8 cellular contexts compared by ENCODE assay signal in the genomic region with DNA sequence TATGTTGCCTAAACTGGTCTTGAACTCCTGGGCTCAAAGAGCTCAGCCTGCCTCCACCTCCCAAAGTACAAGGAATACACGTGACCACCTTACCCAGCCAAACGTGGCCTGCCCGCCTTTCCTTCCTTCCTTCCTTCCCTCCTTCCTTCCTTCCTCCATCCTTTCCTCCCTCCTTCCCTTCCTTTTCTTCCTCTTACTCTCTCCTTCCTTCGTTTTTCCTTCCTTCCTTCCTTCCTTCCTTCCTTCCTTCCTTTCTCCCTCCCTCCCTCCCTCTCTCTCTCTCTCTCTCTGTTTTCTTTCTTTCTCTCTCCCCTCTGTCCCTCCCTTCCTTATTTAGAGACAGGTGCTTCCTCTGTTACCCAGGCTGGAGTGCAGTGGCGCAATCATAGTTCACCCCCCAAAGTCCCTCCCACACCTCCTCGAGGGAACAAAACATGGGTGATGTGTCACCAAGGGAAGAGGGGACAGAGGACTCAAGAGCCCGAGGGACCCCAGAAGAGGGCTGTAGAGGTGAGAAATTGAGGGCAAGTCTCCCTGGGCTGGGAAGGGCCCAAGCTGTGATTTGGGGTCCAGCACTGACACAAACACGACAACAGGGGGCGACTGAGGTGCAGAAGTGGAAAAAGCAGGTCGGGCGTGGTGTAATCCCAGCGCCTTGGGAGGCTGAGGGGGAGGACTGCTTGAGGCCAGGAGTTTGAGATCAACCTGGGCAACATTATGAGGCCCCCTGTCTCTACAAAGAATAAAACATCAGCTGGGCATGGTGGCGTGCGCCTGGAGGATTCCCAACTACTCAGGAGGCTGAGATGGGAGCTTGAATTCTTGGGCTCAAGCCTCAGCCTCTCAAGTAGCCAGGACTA. TPM values are rescaled to one million over a fixed set of nuclear protein-coding genes. Genes with fewer than 3 reads are reported as not detected.
A peak's percentile ranks its signal among the peaks of the same experiment; 100 is the strongest.
DNase-seq lines count a peak whose midpoint lies in the region; ATAC-seq, FAIRE-seq and TF ChIP-seq lines count a peak whose summit lies in the region.

No MANE protein-coding gene starts in this region.

- no peaks in the 10 kb centered on the region for H3K9me3 ChIP-seq in pancreas

- ATAC-seq in pancreas = peak; percentile 27 to 64 (median 58)

- in situ Hi-C loops in GM13977 (cut with MboI; ENCODE audit: low pct_unique_long_range_greater_than_20kb, low sequenced_read_pairs, unreplicated experiment) = no loop called here

- intact Hi-C loops in pancreas (cut with DNase I) = loop anchor here in 2 of 3 donors (5.0 kb wide), 2 partner anchors 53 to 58 kb away; partner anchors contain the start of gene SLC12A9 (in 1 of the 2)

- no peak overlapping the region for H3K27ac ChIP-seq in pancreas

- H3K27me3 ChIP-seq in pancreas = no peaks in the 10 kb centered on the region

- peaks cover 17 to 25% (median 23%) of the 10 kb centered on the region in 3 donors for H3K4me1 ChIP-seq in pancreas

- DNase-seq in AG10803 (ENCODE audit: low read depth) (peak; percentile 59), GM13977 (ENCODE audit: low spot score) (peak; percentile 70), NOMO-1 treated with dmso at 0.1 percent for 144 hours (lab: John Stamatoyannopoulos, UW; ENCODE audit: unreplicated experiment) (peak; percentile 76), activated T-cell treated with anti-CD3 and anti-CD28 coated beads for 1 hour (ENCODE audit: low read depth) (peak; percentile 42), fibroblast of the aortic adventitia (ENCODE audit: low read depth) (peak; percentile 70), pancreas (peak; percentile 66 to 84 (median 76)), urothelium cell line (ENCODE audit: low spot score) (no peak), mesenteric fat pad (ENCODE audit: low spot score) (no peak)

- peak; percentile 83 for TF ChIP-seq CTCF in AG10803 (conservative IDR thresholded peaks at IDR 0.05; ENCODE audit: low read length)
- peak; percentile 86 for TF ChIP-seq CTCF in GM13977 (IDR thresholded peaks at IDR 0.05; ENCODE audit: extremely low read depth, insufficient read depth, missing control alignments)
- peak; percentile 81 for TF ChIP-seq CTCF in fibroblast of the aortic adventitia (IDR thresholded peaks at IDR 0.05; ENCODE audit: insufficient read depth, low read length)
- peak; percentile 49 to 67 (median 60) for TF ChIP-seq CTCF in pancreas (IDR thresholded peaks at IDR 0.05)

- H3K36me3 ChIP-seq in pancreas = peaks cover 0 to under 1% (median 0%) of the 10 kb centered on the region in 3 donors

- WGBS in pancreas, 2 donors = 22 to 32% methylated on average over 14 of the region's 14 CpGs

- FAIRE-seq in pancreas (lab: Jason Lieb, UNC) (no peak), urothelium cell line (lab: Jason Lieb, UNC) (peak; percentile 35)

- H3K4me3 ChIP-seq in AG10803 (ENCODE audit: low read length) = no peak overlapping the region
- H3K4me3 ChIP-seq in fibroblast of the aortic adventitia (ENCODE audit: low read depth, low read length) = no peak overlapping the region
- no peak overlapping the region for H3K4me3 ChIP-seq in pancreas

RNA-seq across cellular contexts. Expression of gene EPHB4, which starts 28.1 kb away (rescaled TPM):
- total RNA-seq in fibroblast of the aortic adventitia (ENCODE audit: low replicate concordance) (24.9 and 37.9 TPM in 2 replicates), pancreas (10 to 100 TPM; 21.8 to 32.9 (median 27.5) TPM), mesenteric fat pad (45.6 TPM)
- polyA plus RNA-seq in pancreas = 10 to 100 TPM; 15.8 to 20.5 TPM

RNA-seq across cellular contexts. Expression of gene SLC12A9, which starts 53.2 kb away (rescaled TPM):
- total RNA-seq in fibroblast of the aortic adventitia (ENCODE audit: low replicate concordance) (13.9 and 14.3 TPM in 2 replicates), pancreas (10 to 100 TPM; 11.9 to 20.8 (median 13.9) TPM), mesenteric fat pad (21.7 TPM)
- 10 to 100 TPM; 34.4 to 34.6 TPM for polyA plus RNA-seq in pancreas

Comparison
In these comparisons a context has a peak if more than half of its experiments do, and no peak if none do; other contexts are left out.
1. DNase-seq: peak in AG10803 (single experiment), GM13977 (single experiment), NOMO-1 treated with dmso at 0.1 percent for 144 hours (single experiment), activated T-cell treated with anti-CD3 and anti-CD28 coated beads for 1 hour (single experiment), fibroblast of the aortic adventitia (single experiment) and pancreas (6 of 6); none in urothelium cell line (single experiment) and mesenteric fat pad (single experiment).
2. Peak in every context shown above with its lines, with median percentiles within 50 percentile points of each other: CTCF ChIP-seq.